13 cellular contexts compared by ENCODE assay signal in genomic region chr9:107174441-107174840, GRCh38.
A peak's percentile ranks its signal among the peaks of the same experiment; 100 is the strongest.
DNase-seq lines count a peak whose midpoint lies in the region; ATAC-seq and TF ChIP-seq lines count a peak whose summit lies in the region.
"Had no signal": no experiment of that assay in that cellular context is flagged by ENCODE, and none has a peak within 500 bp of the region (broad histone marks: within the 10 kb centered on the region; RNA-seq: fewer than 3 reads in every experiment).

No MANE protein-coding gene starts in this region.

- no peaks in the 10 kb centered on the region for H3K9me3 Mint-ChIP-seq in activated CD4-positive, alpha-beta memory T cell treated with anti-CD3 and anti-CD28 coated beads for 36 hours
- no peaks in the 10 kb centered on the region for H3K9me3 Mint-ChIP-seq in activated CD4-positive, alpha-beta memory T cell treated with anti-CD3 and anti-CD28 coated beads, Interleukin-2, amount 10 ng/mL, durations not matched to agents 7 days and 5 days

- H3K27ac ChIP-seq in HCT116 (ENCODE audit: low read depth, low read length) = no peak overlapping the region
- H3K27ac ChIP-seq: SK-N-MC had no signal

- H3K4me1 Mint-ChIP-seq in activated CD4-positive, alpha-beta memory T cell treated with anti-CD3 and anti-CD28 coated beads for 36 hours (ENCODE audit: low read depth) = peaks cover 17% of the 10 kb centered on the region
- peaks cover 37% of the 10 kb centered on the region for H3K4me1 Mint-ChIP-seq in activated CD4-positive, alpha-beta memory T cell treated with anti-CD3 and anti-CD28 coated beads, Interleukin-2, amount 10 ng/mL, durations not matched to agents 7 days and 5 days

- RAD21 ChIA-PET in HCT116 (lab: Charles Lee; ENCODE audit: low non-redundant PET in 1 of 2, low total read pairs in 2 of 2, uncharacterized antibody in 2 of 2, unreplicated experiment in 2 of 2) = no interaction called here

- no peak overlapping the region for H3K27ac Mint-ChIP-seq in activated CD4-positive, alpha-beta memory T cell treated with anti-CD3 and anti-CD28 coated beads for 36 hours
- no peak overlapping the region for H3K27ac Mint-ChIP-seq in activated CD4-positive, alpha-beta memory T cell treated with anti-CD3 and anti-CD28 coated beads, Interleukin-2, amount 10 ng/mL, durations not matched to agents 7 days and 5 days
- H3K27ac Mint-ChIP-seq: activated naive CD8-positive, alpha-beta T cell had no signal

- peaks cover 19% of the 10 kb centered on the region for H3K27me3 Mint-ChIP-seq in activated CD4-positive, alpha-beta memory T cell treated with anti-CD3 and anti-CD28 coated beads for 36 hours
- peaks cover 6% of the 10 kb centered on the region for H3K27me3 Mint-ChIP-seq in activated CD4-positive, alpha-beta memory T cell treated with anti-CD3 and anti-CD28 coated beads, Interleukin-2, amount 10 ng/mL, durations not matched to agents 7 days and 5 days

- no peaks in the 10 kb centered on the region for H3K9me3 ChIP-seq in HCT116 (ENCODE audit: control insufficient read depth in 1 of 2, insufficient read depth in 1 of 2, low read depth in 1 of 2, low read length in 2 of 2)

- 0 out of 2 replicates have a peak, but pooled peaks have one; percentile 12 for ATAC-seq in HCT116
- ATAC-seq: sciatic nerve had no signal

- H3K27me3 ChIP-seq in HCT116 (ENCODE audit: insufficient read depth, low read length) = no peaks in the 10 kb centered on the region

- BruUV-seq in HCT116 (replicated peaks; lab: Mats Ljungman, UMichigan) = no TSS peak

- TF ChIP-seq POLR2A in HCT116 (IDR thresholded peaks at IDR 0.05; ENCODE audit: borderline replicate concordance, extremely low read depth, insufficient read depth, insufficient read length) = no peak

- H3K4me3 ChIP-seq in HCT116 (replicated peaks in 1 of 2; ENCODE audit: low read depth in 1 of 2, low read length in 2 of 2) (no peak overlapping the region), cardiac fibroblast (replicated peaks in 1 of 2; ENCODE audit: low read depth in 2 of 2, low read length in 2 of 2) (no peak overlapping the region)
- H3K4me3 ChIP-seq: SK-N-MC had no signal

- H3K9me2 ChIP-seq in HCT116 (ENCODE audit: insufficient read depth) = no peaks in the 10 kb centered on the region

- POLR2A ChIA-PET in activated CD4-positive, alpha-beta memory T cell treated with anti-CD3 and anti-CD28 coated beads for 36 hours (lab: Charles Lee) = interaction anchor here (0.6 kb wide), 1 partner anchor 9 kb away, joined by 3 read pairs; no protein-coding TSS in a partner anchor
- POLR2A ChIA-PET in activated CD4-positive, alpha-beta memory T cell treated with anti-CD3 and anti-CD28 coated beads, Interleukin-2, amount 10 ng/mL, durations not matched to agents 7 days and 5 days (lab: Charles Lee) = no interaction called here
- POLR2A ChIA-PET in HCT116 (lab: Charles Lee) = no interaction called here

- H3K4me2 ChIP-seq in HCT116 (ENCODE audit: low read length) = no peak overlapping the region

- CTCF ChIA-PET in activated CD4-positive, alpha-beta memory T cell treated with anti-CD3 and anti-CD28 coated beads for 36 hours (lab: Charles Lee) = interaction anchor here (1.3 to 4.3 kb wide), 2 partner anchors 36 to 167 kb away, joined by 4 to 16 read pairs; no protein-coding TSS in a partner anchor
- CTCF ChIA-PET in activated CD4-positive, alpha-beta memory T cell treated with anti-CD3 and anti-CD28 coated beads, Interleukin-2, amount 10 ng/mL, durations not matched to agents 7 days and 5 days (lab: Charles Lee) = interaction anchor here (1.2 to 2.3 kb wide), 3 partner anchors 12 to 37 kb away, joined by 3 to 12 read pairs (median 3); no protein-coding TSS in a partner anchor
- CTCF ChIA-PET in HCT116 (lab: Charles Lee) = no interaction called here

- H3K4me1 ChIP-seq in HCT116 (ENCODE audit: control insufficient read depth in 1 of 2, insufficient read depth in 2 of 2, low read length in 2 of 2) = peaks cover 9 to 75% of the 10 kb centered on the region in 2 experiments

- H3K4me3 Mint-ChIP-seq in activated CD4-positive, alpha-beta memory T cell treated with anti-CD3 and anti-CD28 coated beads for 36 hours = no peak overlapping the region
- H3K4me3 Mint-ChIP-seq in activated CD4-positive, alpha-beta memory T cell treated with anti-CD3 and anti-CD28 coated beads, Interleukin-2, amount 10 ng/mL, durations not matched to agents 7 days and 5 days = no peak overlapping the region
- H3K4me3 Mint-ChIP-seq: activated naive CD8-positive, alpha-beta T cell had no signal

- no peak overlapping the region for H2AFZ ChIP-seq in HCT116 (ENCODE audit: low read depth, low read length, poor library complexity, severe bottlenecking)

- H3K79me2 ChIP-seq in HCT116 (ENCODE audit: insufficient read depth, low read length) = no peaks in the 10 kb centered on the region

- DNase-seq in activated CD4-positive, alpha-beta memory T cell treated with anti-CD3 and anti-CD28 coated beads for 36 hours = peak; percentile 17
- DNase-seq in activated CD4-positive, alpha-beta memory T cell treated with anti-CD3 and anti-CD28 coated beads, Interleukin-2, amount 10 ng/mL, durations not matched to agents 7 days and 5 days = no peak
- DNase-seq in HCT116 (ENCODE audit: low read depth, low spot score) = no peak
- peak; percentile 14 to 36 for DNase-seq in cardiac fibroblast (ENCODE audit: low read depth in 2 of 2)
- DNase-seq in stimulated activated CD8-positive, alpha-beta memory T cell treated with anti-CD3 and anti-CD28 coated beads, Interleukin-15, amount 100 ng/mL, for 48 hours (ENCODE audit: low read depth in 2 of 2) = peak; percentile 10 to 18
- DNase-seq in NCI-H146 (lab: John Stamatoyannopoulos, UW) = no peak
- no peak for DNase-seq in NCI-H146 treated with DMSO at 0.1 percent for 48 hours (lab: John Stamatoyannopoulos, UW; ENCODE audit: unreplicated experiment)
- DNase-seq in NOMO-1 (lab: John Stamatoyannopoulos, UW; ENCODE audit: unreplicated experiment in 2 of 2) = no peak
- DNase-seq: effector CD8-positive, alpha-beta T cell; NCI-H510A had no signal

- no peak overlapping the region for H3K9ac ChIP-seq in HCT116 (ENCODE audit: low read length)

- TF ChIP-seq CTCF in HCT116 (IDR thresholded peaks at IDR 0.05 in 2 of 3, conservative IDR thresholded peaks at IDR 0.05 in 1 of 3; ENCODE audit: borderline replicate concordance in 1 of 3, insufficient read depth in 1 of 3, low read depth in 2 of 3, low read length in 2 of 3) (no peak), cardiac fibroblast (IDR thresholded peaks at IDR 0.05; ENCODE audit: low read depth, low read length) (no peak)

- no peaks in the 10 kb centered on the region for H4K20me1 ChIP-seq in HCT116 (ENCODE audit: insufficient read depth)

- intact Hi-C loops in activated CD4-positive, alpha-beta memory T cell treated with anti-CD3 and anti-CD28 coated beads for 36 hours (cut with micrococcal nuclease) = no loop called here
- intact Hi-C loops in HCT116 (cut with micrococcal nuclease) = no loop called here

- H3K36me3 ChIP-seq in HCT116 (ENCODE audit: control insufficient read depth in 1 of 2, insufficient read depth in 2 of 2, low read length in 2 of 2) = no peaks in the 10 kb centered on the region

- no peaks in the 10 kb centered on the region for H3K36me3 Mint-ChIP-seq in activated CD4-positive, alpha-beta memory T cell treated with anti-CD3 and anti-CD28 coated beads for 36 hours
- H3K36me3 Mint-ChIP-seq in activated CD4-positive, alpha-beta memory T cell treated with anti-CD3 and anti-CD28 coated beads, Interleukin-2, amount 10 ng/mL, durations not matched to agents 7 days and 5 days (ENCODE audit: low read depth) = no peaks in the 10 kb centered on the region
- H3K36me3 Mint-ChIP-seq: activated naive CD8-positive, alpha-beta T cell had no signal

- TF ChIP-seq RAD21 in HCT116 (IDR thresholded peaks at IDR 0.05; ENCODE audit: low read depth) = no peak

TF ChIP-seq in HCT116, 20 proteins besides CTCF, POLR2A, EP300 and RAD21 (continues in another document):
- TF ChIP-seq FOSL1 (IDR thresholded peaks at IDR 0.05; ENCODE audit: low read depth) (no peak), SIN3A (IDR thresholded peaks at IDR 0.05; ENCODE audit: low read depth) (no peak), REST (IDR thresholded peaks at IDR 0.05; ENCODE audit: low read depth) (no peak), JUND (IDR thresholded peaks at IDR 0.05) (no peak), ZFX (IDR thresholded peaks at IDR 0.05) (no peak), EGR1 (IDR thresholded peaks at IDR 0.05; ENCODE audit: low read depth) (no peak), CBX3 (IDR thresholded peaks at IDR 0.05; ENCODE audit: low read depth) (no peak)

Comparison
In these comparisons a context has a peak if more than half of its experiments do, and no peak if none do; other contexts are left out.
1. DNase-seq: peak in activated CD4-positive, alpha-beta memory T cell treated with anti-CD3 and anti-CD28 coated beads for 36 hours (single experiment), cardiac fibroblast (2 of 2) and stimulated activated CD8-positive, alpha-beta memory T cell treated with anti-CD3 and anti-CD28 coated beads, Interleukin-15, amount 100 ng/mL, for 48 hours (2 of 2); none in activated CD4-positive, alpha-beta memory T cell treated with anti-CD3 and anti-CD28 coated beads, Interleukin-2, amount 10 ng/mL, durations not matched to agents 7 days and 5 days (single experiment), HCT116 (single experiment), NCI-H146 (single experiment), NCI-H146 treated with DMSO at 0.1 percent for 48 hours (single experiment) and NOMO-1 (0 of 2).